In genomic region chr15:54604963-54605362, GRCh38 we compare ENCODE assay signal across 18 cellular contexts.
"Had no signal": no experiment of that assay in that cellular context is flagged by ENCODE, and none has a peak within 500 bp of the region (broad histone marks: within the 10 kb centered on the region; RNA-seq: fewer than 3 reads in every experiment).

No MANE protein-coding gene starts in this region.

- H3K4me3 ChIP-seq: ascending aorta, colonic mucosa, left lung, sigmoid colon had no signal

- H3K36me3 Mint-ChIP-seq: naive B cell; stimulated activated naive B cell treated with anti-CD40 and anti-IgM and Interleukin-4, amounts not matched to agents 10 μg/mL and 1 μg/mL and 100 μg/mL, for 72 hours had no signal

- H3K9ac ChIP-seq: parathyroid adenoma had no signal

- H3K4me3 Mint-ChIP-seq: activated CD4-positive, alpha-beta T cell treated with anti-CD3 and anti-CD28 coated beads, Interleukin-2, amount 10 ng/mL, durations not matched to agents 24 days and 14 days; activated CD8-positive, alpha-beta T cell treated with anti-CD3 and anti-CD28 coated beads, Interleukin-2, amount 10 ng/mL, durations not matched to agents 7 days and 5 days; activated T-cell treated with anti-CD3 and anti-CD28 coated beads, Interleukin-2, amount 50 U/mL, for 24 hours; central memory CD8-positive, alpha-beta T cell; naive B cell; stimulated activated naive B cell treated with anti-CD40 and anti-IgM and Interleukin-4, amounts not matched to agents 10 μg/mL and 1 μg/mL and 100 μg/mL, for 72 hours had no signal

- H3K27ac Mint-ChIP-seq: activated CD4-positive, alpha-beta T cell treated with anti-CD3 and anti-CD28 coated beads, Interleukin-2, amount 10 ng/mL, durations not matched to agents 24 days and 14 days; activated CD8-positive, alpha-beta T cell treated with anti-CD3 and anti-CD28 coated beads, Interleukin-2, amount 10 ng/mL, durations not matched to agents 7 days and 5 days; activated T-cell treated with anti-CD3 and anti-CD28 coated beads, Interleukin-2, amount 50 U/mL, for 24 hours; naive B cell; stimulated activated naive B cell treated with anti-CD40 and anti-IgM and Interleukin-4, amounts not matched to agents 10 μg/mL and 1 μg/mL and 100 μg/mL, for 72 hours had no signal

- H3K9me3 Mint-ChIP-seq: activated CD4-positive, alpha-beta T cell treated with anti-CD3 and anti-CD28 coated beads, Interleukin-2, amount 10 ng/mL, durations not matched to agents 24 days and 14 days; activated T-cell treated with anti-CD3 and anti-CD28 coated beads, Interleukin-2, amount 50 U/mL, for 24 hours; naive B cell; stimulated activated naive B cell treated with anti-CD40 and anti-IgM and Interleukin-4, amounts not matched to agents 10 μg/mL and 1 μg/mL and 100 μg/mL, for 72 hours had no signal

- H2AFZ ChIP-seq: parathyroid adenoma had no signal

- H3K27me3 ChIP-seq: ascending aorta, colonic mucosa, foreskin keratinocyte, left lung, neutrophil, sigmoid colon had no signal

- DNase-seq: activated CD4-positive, alpha-beta T cell treated with anti-CD3 and anti-CD28 coated beads, Interleukin-2, amount 10 ng/mL, durations not matched to agents 24 days and 14 days; activated CD8-positive, alpha-beta T cell treated with anti-CD3 and anti-CD28 coated beads, Interleukin-2, amount 10 ng/mL, durations not matched to agents 7 days and 5 days; activated naive CD4-positive, alpha-beta T cell treated with anti-CD3 and anti-CD28 coated beads, Interleukin-2, amount 50 U/mL, for 16 hours; activated T-cell treated with anti-CD3 and anti-CD28 coated beads, Interleukin-2, amount 50 U/mL, for 24 hours; colonic mucosa; foreskin keratinocyte; hippocampal formation; left lung; naive B cell; sigmoid colon; stimulated activated CD4-positive, alpha-beta T cell treated with anti-CD3 and anti-CD28 coated beads, Interleukin-4, amount 100 ng/mL, for 4 hours; stimulated activated naive B cell treated with anti-CD40 and anti-IgM and Interleukin-4, amounts not matched to agents 10 μg/mL and 1 μg/mL and 100 μg/mL, for 72 hours; T-helper 1 cell; T-helper 9 cell had no signal

- H3K4me1 Mint-ChIP-seq: activated CD4-positive, alpha-beta T cell treated with anti-CD3 and anti-CD28 coated beads, Interleukin-2, amount 10 ng/mL, durations not matched to agents 24 days and 14 days; central memory CD8-positive, alpha-beta T cell; naive B cell; stimulated activated naive B cell treated with anti-CD40 and anti-IgM and Interleukin-4, amounts not matched to agents 10 μg/mL and 1 μg/mL and 100 μg/mL, for 72 hours had no signal

- H3K79me2 ChIP-seq: parathyroid adenoma had no signal

- H3K27ac ChIP-seq: ascending aorta, colonic mucosa, foreskin keratinocyte, left lung, neutrophil, parathyroid adenoma, sigmoid colon had no signal

- H3K27me3 Mint-ChIP-seq: activated CD4-positive, alpha-beta T cell treated with anti-CD3 and anti-CD28 coated beads, Interleukin-2, amount 10 ng/mL, durations not matched to agents 24 days and 14 days; central memory CD8-positive, alpha-beta T cell; naive B cell; stimulated activated naive B cell treated with anti-CD40 and anti-IgM and Interleukin-4, amounts not matched to agents 10 μg/mL and 1 μg/mL and 100 μg/mL, for 72 hours had no signal

- H3K36me3 ChIP-seq: ascending aorta, colonic mucosa, left lung, neutrophil, sigmoid colon had no signal

- H3K9me3 ChIP-seq: ascending aorta, colonic mucosa, left lung, neutrophil, sigmoid colon had no signal

- H3K4me1 ChIP-seq: ascending aorta, colonic mucosa, foreskin keratinocyte, left lung, parathyroid adenoma, sigmoid colon had no signal

- ATAC-seq: activated CD8-positive, alpha-beta T cell treated with anti-CD3 and anti-CD28 coated beads, Interleukin-2, amount 10 ng/mL, durations not matched to agents 7 days and 5 days; foreskin keratinocyte; left lung; stimulated activated naive B cell treated with anti-CD40 and anti-IgM and Interleukin-4, amounts not matched to agents 10 μg/mL and 1 μg/mL and 100 μg/mL, for 72 hours had no signal
